ENCODE assay signal across 29 cellular contexts in the genomic region with DNA sequence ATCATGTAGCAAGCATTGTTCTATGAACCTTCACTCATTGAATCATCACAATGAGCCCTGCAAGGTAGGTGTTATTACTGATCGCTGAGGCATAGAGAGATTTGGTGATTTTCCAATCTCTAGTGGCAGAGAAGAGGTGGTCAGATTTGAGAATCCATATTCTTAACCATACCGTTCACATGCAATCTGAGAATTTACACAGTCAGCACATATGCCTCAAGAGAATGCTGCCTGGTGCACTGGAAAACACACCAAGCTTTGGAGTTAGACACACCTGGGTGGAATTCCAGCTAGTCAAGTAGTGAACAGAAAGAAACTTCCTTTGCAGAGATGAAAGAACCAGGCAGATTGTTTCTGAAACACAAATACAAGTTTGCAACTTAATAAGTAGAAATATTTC.
"Had no signal": no experiment of that assay in that cellular context is flagged by ENCODE, and none has a peak within 500 bp of the region (broad histone marks: within the 10 kb centered on the region; RNA-seq: fewer than 3 reads in every experiment).

No MANE protein-coding gene starts in this region.

- H3K4me1 ChIP-seq: SJSA1 had no signal

- H3K36me3 ChIP-seq: SJSA1 had no signal

- ATAC-seq: activated CD8-positive, alpha-beta memory T cell treated with anti-CD3 and anti-CD28 coated beads, Interleukin-2, amount 10 ng/mL, durations not matched to agents 7 days and 5 days; Panc1; Right ventricle myocardium inferior; T-helper 17 cell had no signal

- H3K27ac ChIP-seq: coronary artery, SJSA1 had no signal

- DNase-seq: activated B cell treated with CpG ODN at 0.5 μM for 24 hours; activated CD4-positive, alpha-beta T cell treated with anti-CD3 and anti-CD28 coated beads for 1 hour; activated CD4-positive, alpha-beta T cell treated with anti-CD3 and anti-CD28 coated beads, Interleukin-2, amount 10 ng/mL, durations not matched to agents 24 days and 14 days; activated CD4-positive, alpha-beta T cell treated with anti-CD3 and anti-CD28 coated beads, Interleukin-2, amount 50 U/mL, for 48 hours; activated CD8-positive, alpha-beta memory T cell treated with anti-CD3 and anti-CD28 coated beads, Interleukin-2, amount 10 ng/mL, durations not matched to agents 7 days and 5 days; activated effector memory CD4-positive, alpha-beta T cell treated with Interleukin-2 at 50 U/mL for 16 hours; activated naive CD4-positive, alpha-beta T cell; activated T-cell treated with anti-CD3 and anti-CD28 coated beads, Interleukin-2, amount 50 U/mL, for 24 hours; aorta; central memory CD4-positive, alpha-beta T cell; Kasumi-1; NCI-H1694; NCI-H2029; NCI-H2107; NCI-H2171 treated with DMSO at 0.1 percent for 48 hours; NCI-H226; NCI-H510A treated with DMSO at 0.1 percent for 48 hours; NCI-H774; NK-92 treated with Interleukin-12 subunit alpha and Interleukin-12 subunit beta, amount 100 ng/mL, for 24 hours; OCI-M1; RPMI8226; T-helper 17 cell; T-helper 9 cell had no signal

- H3K27me3 ChIP-seq: SJSA1 had no signal

- H3K9me3 ChIP-seq: SJSA1 had no signal

- FAIRE-seq: bronchial epithelial cell, TTC549 had no signal

- H3K4me3 ChIP-seq: coronary artery, SJSA1 had no signal
